13 cellular contexts compared by ENCODE assay signal in the genomic region with DNA sequence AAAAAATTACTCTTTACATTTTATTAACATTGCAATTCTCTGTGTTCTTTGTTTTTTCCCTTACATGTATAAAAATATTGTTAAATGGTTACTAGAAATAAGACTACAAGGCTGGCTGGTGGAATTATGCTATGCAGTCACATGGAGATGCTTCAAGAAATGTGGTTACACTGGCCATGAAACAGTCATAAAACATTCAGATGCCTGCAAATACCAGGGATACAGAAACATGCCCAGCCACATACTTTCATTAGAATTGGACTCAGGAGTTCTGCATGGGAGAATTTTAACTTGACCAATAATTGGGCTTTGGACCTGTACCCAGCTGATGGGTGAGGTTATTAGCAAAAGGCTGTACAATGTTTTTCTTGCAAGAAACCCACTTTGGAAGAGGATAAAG.
DNase-seq lines count a peak whose midpoint lies in the region; ATAC-seq and TF ChIP-seq lines count a peak whose summit lies in the region.
"Had no signal": no experiment of that assay in that cellular context is flagged by ENCODE, and none has a peak within 500 bp of the region (broad histone marks: within the 10 kb centered on the region; RNA-seq: fewer than 3 reads in every experiment).

No MANE protein-coding gene starts in this region.

- CTCF ChIA-PET in HEK293T (lab: Yijun Ruan, JAX) = no interaction called here

- no peak overlapping the region for H2AK5ac ChIP-seq in neuronal stem cell (ENCODE audit: low read depth, low read length)

- no peak overlapping the region for H2BK15ac ChIP-seq in neuronal stem cell (ENCODE audit: low read length)

- no peak overlapping the region for H4K91ac ChIP-seq in neuronal stem cell (ENCODE audit: low read depth, low read length, poor library complexity)

- no peak for ATAC-seq in HG03439 (IDR thresholded peaks at IDR 0.05; ENCODE audit: unreplicated experiment)

- H3K9ac ChIP-seq in neuronal stem cell (ENCODE audit: low read depth, low read length, poor library complexity) = no peak overlapping the region
- H3K9ac ChIP-seq: BLaER1 had no signal

- no peaks in the 10 kb centered on the region for H3K27me3 ChIP-seq in neuronal stem cell (ENCODE audit: control insufficient read depth in 3 of 3, insufficient read depth in 3 of 3, low read depth in 1 of 3, low read length in 3 of 3)
- H3K27me3 ChIP-seq: BLaER1 had no signal

- DNase-seq in LHCN-M2 (ENCODE audit: low read depth) (peak; percentile 44), astrocyte of the spinal cord (ENCODE audit: low read depth, low spot score) (peak; percentile 20), iris pigment epithelial cell (ENCODE audit: low read depth) (peak; percentile 18), neuronal stem cell (ENCODE audit: low spot score) (no peak), HEK293T (ENCODE audit: extremely low spot score) (no peak), HUDEP-2 (lab: John Stamatoyannopoulos, UW; ENCODE audit: unreplicated experiment in 76 of 76) (no peak)
- DNase-seq: 8988T, AML-193, DMS53, GF-D8 had no signal

- H3K9me3 ChIP-seq in neuronal stem cell (replicated peaks in 1 of 2; ENCODE audit: control insufficient read depth in 2 of 2, insufficient read depth in 1 of 2, low read depth in 1 of 2, low read length in 2 of 2) = no peaks in the 10 kb centered on the region
- H3K9me3 ChIP-seq: BLaER1, HAP-1 had no signal

- H4K8ac ChIP-seq in neuronal stem cell (ENCODE audit: low read depth, low read length) = no peak overlapping the region

- H3K18ac ChIP-seq in neuronal stem cell (ENCODE audit: low read length) = no peak overlapping the region

- no peak overlapping the region for H2BK12ac ChIP-seq in neuronal stem cell (ENCODE audit: low read length)

- H3K4ac ChIP-seq in neuronal stem cell (ENCODE audit: low read length) = no peak overlapping the region

- H2AFZ ChIP-seq in neuronal stem cell (ENCODE audit: low read length) = peak overlapping the region; percentile 18

- H3K14ac ChIP-seq in neuronal stem cell (ENCODE audit: low read length) = no peak overlapping the region

- no peaks in the 10 kb centered on the region for H3K79me1 ChIP-seq in neuronal stem cell (ENCODE audit: low read depth, low read length)

- H3K27ac ChIP-seq in neuronal stem cell (replicated peaks; ENCODE audit: low read length) = no peak overlapping the region
- H3K27ac ChIP-seq: BLaER1 had no signal

- TF ChIP-seq CTCF in astrocyte of the spinal cord (IDR thresholded peaks at IDR 0.05; ENCODE audit: low read depth, low read length) = no peak

- POLR2A ChIA-PET in HEK293T (lab: Yijun Ruan, JAX) = no interaction called here

- in situ Hi-C loops in astrocyte of the spinal cord (cut with HindIII; ENCODE audit: low sequenced_read_pairs) = no loop called here

- H3K4me2 ChIP-seq in neuronal stem cell (ENCODE audit: insufficient read depth, low read length, poor library complexity, severe bottlenecking) = no peak overlapping the region
- H3K4me2 ChIP-seq: BLaER1 had no signal

- no peak overlapping the region for H3K23ac ChIP-seq in neuronal stem cell (ENCODE audit: low read depth, low read length, poor library complexity)

- H3K4me1 ChIP-seq in neuronal stem cell (ENCODE audit: control insufficient read depth in 2 of 2, insufficient read depth in 1 of 2, low read depth in 1 of 2, low read length in 2 of 2) = no peaks in the 10 kb centered on the region
- H3K4me1 ChIP-seq: BLaER1, HAP-1 had no signal

- no peaks in the 10 kb centered on the region for H3K36me3 ChIP-seq in neuronal stem cell (replicated peaks in 1 of 2; ENCODE audit: control insufficient read depth in 2 of 2, insufficient read depth in 2 of 2, low read length in 2 of 2)
- H3K36me3 ChIP-seq: BLaER1, HAP-1 had no signal

- no peak overlapping the region for H3K4me3 ChIP-seq in astrocyte of the spinal cord (ENCODE audit: low read depth, low read length)
- no peak overlapping the region for H3K4me3 ChIP-seq in neuronal stem cell (ENCODE audit: low read length in 2 of 2)
- H3K4me3 ChIP-seq: BLaER1, HAP-1 had no signal

- H2BK120ac ChIP-seq in neuronal stem cell (ENCODE audit: low read depth, low read length) = no peak overlapping the region

- no peak overlapping the region for H2BK5ac ChIP-seq in neuronal stem cell (ENCODE audit: low read length)

TF ChIP-seq in HEK293T, 16 proteins besides CTCF, POLR2A, EP300 and RAD21:
- TF ChIP-seq NFRKB (IDR thresholded peaks at IDR 0.05) = no peak
- no peak for TF ChIP-seq L3MBTL2 (conservative IDR thresholded peaks at IDR 0.05)
- TF ChIP-seq ARNT (IDR thresholded peaks at IDR 0.05) = no peak

Comparison
In these comparisons a context has a peak if more than half of its experiments do, and no peak if none do; other contexts are left out.
1. DNase-seq: peak in LHCN-M2 (single experiment), astrocyte of the spinal cord (single experiment) and iris pigment epithelial cell (single experiment); none in neuronal stem cell (single experiment), HEK293T (single experiment) and HUDEP-2 (0 of 76).